ENCODE assay signal across 1 cellular context in genomic region chr19:33143897-33144405, GRCh38.
TF ChIP-seq lines count a peak whose summit lies in the region.

No MANE protein-coding gene starts in this region.

TF ChIP-seq in HepG2, 621 proteins besides CTCF, POLR2A, EP300 and RAD21 (continued from another document and continues in another):
- TF ChIP-seq AKNA (CRISPR knock-in tag; IDR thresholded peaks at IDR 0.05; ENCODE audit: borderline replicate concordance) (no peak), POLR2AphosphoS2 (IDR thresholded peaks at IDR 0.05; ENCODE audit: low read depth, low read length) (no peak), ZNF777 (CRISPR knock-in tag; IDR thresholded peaks at IDR 0.05) (no peak), KLF6 (CRISPR knock-in tag; IDR thresholded peaks at IDR 0.05) (0 out of 2 replicates have a peak, but pooled peaks have one; percentile 43), ZNF879 (CRISPR knock-in tag; IDR thresholded peaks at IDR 0.05) (0 out of 2 replicates have a peak, but pooled peaks have one; percentile 37), FOXC1 (CRISPR knock-in tag; IDR thresholded peaks at IDR 0.05; ENCODE audit: borderline replicate concordance) (no peak), TFDP2 (CRISPR knock-in tag; IDR thresholded peaks at IDR 0.05) (peak; percentile 41; the same call in 1 of the 2 replicates), ZNF775 (CRISPR knock-in tag; IDR thresholded peaks at IDR 0.05; ENCODE audit: borderline replicate concordance) (no peak), IRF2 (CRISPR knock-in tag; IDR thresholded peaks at IDR 0.05) (no peak; the same call in 1 of the 2 replicates), ZNF780A (CRISPR knock-in tag; IDR thresholded peaks at IDR 0.05) (no peak), ZNF337 (CRISPR knock-in tag; IDR thresholded peaks at IDR 0.05; ENCODE audit: borderline replicate concordance, low read depth) (no peak), SMC3 (IDR thresholded peaks at IDR 0.05; ENCODE audit: low read length) (peak; percentile 70), ZNF292 (CRISPR knock-in tag; IDR thresholded peaks at IDR 0.05; ENCODE audit: borderline replicate concordance, low read depth) (no peak), KLF9 (CRISPR knock-in tag; IDR thresholded peaks at IDR 0.05; ENCODE audit: low read depth) (no peak), TGIF2 (CRISPR knock-in tag; IDR thresholded peaks at IDR 0.05) (no peak), ZBTB38 (CRISPR knock-in tag; IDR thresholded peaks at IDR 0.05) (no peak), ELK4 (CRISPR knock-in tag; IDR thresholded peaks at IDR 0.05; ENCODE audit: borderline replicate concordance) (no peak), ZNF263 (CRISPR knock-in tag; IDR thresholded peaks at IDR 0.05) (no peak), KMT2A (CRISPR knock-in tag; IDR thresholded peaks at IDR 0.05) (no peak), ERF (CRISPR knock-in tag; IDR thresholded peaks at IDR 0.05) (peak; percentile 39; the same call in 1 of the 2 replicates), ZNF136 (CRISPR knock-in tag; IDR thresholded peaks at IDR 0.05; ENCODE audit: low read depth) (no peak), NONO (IDR thresholded peaks at IDR 0.05) (no peak), NONO (CRISPR knock-in tag; conservative IDR thresholded peaks at IDR 0.05) (0 out of 2 replicates have a peak, but pooled peaks have one; percentile 61), ZNF580 (CRISPR knock-in tag; IDR thresholded peaks at IDR 0.05; ENCODE audit: borderline replicate concordance, low read depth) (peak; percentile 65; the same call in 1 of the 2 replicates), FIP1L1 (IDR thresholded peaks at IDR 0.05; ENCODE audit: borderline replicate concordance, insufficient read depth, low read depth, low read length) (no peak), ZNF772 (CRISPR knock-in tag; IDR thresholded peaks at IDR 0.05) (no peak), CHD4 (IDR thresholded peaks at IDR 0.05; ENCODE audit: borderline replicate concordance, low read length) (no peak), SP140L (CRISPR knock-in tag; IDR thresholded peaks at IDR 0.05; ENCODE audit: borderline replicate concordance) (no peak), NBN (conservative IDR thresholded peaks at IDR 0.05) (no peak), MEIS1 (CRISPR knock-in tag; IDR thresholded peaks at IDR 0.05; ENCODE audit: borderline replicate concordance) (no peak; the same call in 1 of the 2 replicates), GATA4 (IDR thresholded peaks at IDR 0.05; ENCODE audit: borderline replicate concordance, low read depth) (no peak), ZNF253 (CRISPR knock-in tag; IDR thresholded peaks at IDR 0.05; ENCODE audit: borderline replicate concordance) (no peak), CHD2 (IDR thresholded peaks at IDR 0.05; ENCODE audit: low read depth, low read length) (no peak), BRCA1 (CRISPR knock-in tag; IDR thresholded peaks at IDR 0.05) (no peak), ZNF329 (CRISPR knock-in tag; IDR thresholded peaks at IDR 0.05; ENCODE audit: low read depth) (no peak), ZBTB21 (CRISPR knock-in tag; IDR thresholded peaks at IDR 0.05) (no peak), SRSF4 (IDR thresholded peaks at IDR 0.05; ENCODE audit: low read depth, low read length, poor library complexity, severe bottlenecking) (no peak), ZNF609 (CRISPR knock-in tag; IDR thresholded peaks at IDR 0.05; ENCODE audit: borderline replicate concordance) (no peak), RFXANK (CRISPR knock-in tag; IDR thresholded peaks at IDR 0.05) (0 out of 2 replicates have a peak, but pooled peaks have one; percentile 30), SETDB1 (CRISPR knock-in tag; IDR thresholded peaks at IDR 0.05; ENCODE audit: borderline replicate concordance) (no peak), STAG1 (CRISPR knock-in tag; IDR thresholded peaks at IDR 0.05) (peak; percentile 91), ZNF784 (CRISPR knock-in tag; IDR thresholded peaks at IDR 0.05; ENCODE audit: borderline replicate concordance) (no peak; the same call in 1 of the 2 replicates), ZIK1 (CRISPR knock-in tag; IDR thresholded peaks at IDR 0.05; ENCODE audit: borderline replicate concordance, low read depth) (no peak), CBX2 (IDR thresholded peaks at IDR 0.05; ENCODE audit: low read depth, low read length) (no peak), CBX2 (CRISPR knock-in tag; IDR thresholded peaks at IDR 0.05; ENCODE audit: low read depth) (no peak), ZBTB37 (CRISPR knock-in tag; IDR thresholded peaks at IDR 0.05) (no peak), ZNF570 (CRISPR knock-in tag; IDR thresholded peaks at IDR 0.05; ENCODE audit: borderline replicate concordance) (no peak), POLR2G (IDR thresholded peaks at IDR 0.05; ENCODE audit: low read depth, low read length) (0 out of 2 replicates have a peak, but pooled peaks have one; percentile 32), SALL1 (CRISPR knock-in tag; IDR thresholded peaks at IDR 0.05) (peak; percentile 33; the same call in 1 of the 2 replicates), ZNF362 (CRISPR knock-in tag; IDR thresholded peaks at IDR 0.05; ENCODE audit: borderline replicate concordance) (peak; percentile 12; the same call in 1 of the 2 replicates), RORA (CRISPR knock-in tag; IDR thresholded peaks at IDR 0.05) (no peak), ZNF770 (CRISPR knock-in tag; IDR thresholded peaks at IDR 0.05) (no peak)
